1 cellular context compared by ENCODE assay signal in the genomic region with DNA sequence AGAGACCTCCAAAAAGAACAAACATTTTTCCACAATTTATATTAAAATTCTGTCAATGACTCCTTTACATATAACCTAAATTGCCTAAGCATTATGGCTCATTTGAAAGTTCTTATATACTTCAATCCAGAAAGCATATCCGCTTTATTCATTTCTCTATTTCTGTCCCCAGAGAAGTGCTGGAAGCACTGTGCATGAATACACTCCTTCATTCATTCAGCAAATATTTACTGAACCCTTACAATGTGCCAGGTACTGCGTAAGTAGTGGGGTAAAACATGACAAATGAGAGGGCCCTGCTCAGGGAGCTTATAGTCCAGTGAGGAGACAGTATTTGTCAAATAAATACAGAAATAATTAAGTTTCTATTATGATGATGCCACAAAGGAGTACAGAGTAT.
TF ChIP-seq lines count a peak whose summit lies in the region.

No MANE protein-coding gene starts in this region.

TF ChIP-seq in GM12878, 131 proteins besides CTCF, POLR2A, EP300 and RAD21:
- TF ChIP-seq TARDBP (IDR thresholded peaks at IDR 0.05; ENCODE audit: borderline replicate concordance) (no peak), JUND (IDR thresholded peaks at IDR 0.05; ENCODE audit: low read depth, low read length) (no peak), SREBF2 (IDR thresholded peaks at IDR 0.05; ENCODE audit: low read length) (no peak), POU2F2 (IDR thresholded peaks at IDR 0.05; ENCODE audit: borderline replicate concordance, low read depth, low read length) (no peak), YBX1 (IDR thresholded peaks at IDR 0.05) (no peak), NBN (IDR thresholded peaks at IDR 0.05) (no peak), HDAC6 (IDR thresholded peaks at IDR 0.05; ENCODE audit: unreplicated experiment) (no peak)
- TF ChIP-seq, protein P1, sequence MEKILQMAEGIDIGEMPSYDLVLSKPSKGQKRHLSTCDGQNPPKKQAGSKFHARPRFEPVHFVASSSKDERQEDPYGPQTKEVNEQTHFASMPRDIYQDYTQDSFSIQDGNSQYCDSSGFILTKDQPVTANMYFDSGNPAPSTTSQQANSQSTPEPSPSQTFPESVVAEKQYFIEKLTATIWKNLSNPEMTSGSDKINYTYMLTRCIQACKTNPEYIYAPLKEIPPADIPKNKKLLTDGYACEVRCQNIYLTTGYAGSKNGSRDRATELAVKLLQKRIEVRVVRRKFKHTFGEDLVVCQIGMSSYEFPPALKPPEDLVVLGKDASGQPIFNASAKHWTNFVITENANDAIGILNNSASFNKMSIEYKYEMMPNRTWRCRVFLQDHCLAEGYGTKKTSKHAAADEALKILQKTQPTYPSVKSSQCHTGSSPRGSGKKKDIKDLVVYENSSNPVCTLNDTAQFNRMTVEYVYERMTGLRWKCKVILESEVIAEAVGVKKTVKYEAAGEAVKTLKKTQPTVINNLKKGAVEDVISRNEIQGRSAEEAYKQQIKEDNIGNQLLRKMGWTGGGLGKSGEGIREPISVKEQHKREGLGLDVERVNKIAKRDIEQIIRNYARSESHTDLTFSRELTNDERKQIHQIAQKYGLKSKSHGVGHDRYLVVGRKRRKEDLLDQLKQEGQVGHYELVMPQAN (conservative IDR thresholded peaks at IDR 0.05): no peak
- TF ChIP-seq, protein P2, sequence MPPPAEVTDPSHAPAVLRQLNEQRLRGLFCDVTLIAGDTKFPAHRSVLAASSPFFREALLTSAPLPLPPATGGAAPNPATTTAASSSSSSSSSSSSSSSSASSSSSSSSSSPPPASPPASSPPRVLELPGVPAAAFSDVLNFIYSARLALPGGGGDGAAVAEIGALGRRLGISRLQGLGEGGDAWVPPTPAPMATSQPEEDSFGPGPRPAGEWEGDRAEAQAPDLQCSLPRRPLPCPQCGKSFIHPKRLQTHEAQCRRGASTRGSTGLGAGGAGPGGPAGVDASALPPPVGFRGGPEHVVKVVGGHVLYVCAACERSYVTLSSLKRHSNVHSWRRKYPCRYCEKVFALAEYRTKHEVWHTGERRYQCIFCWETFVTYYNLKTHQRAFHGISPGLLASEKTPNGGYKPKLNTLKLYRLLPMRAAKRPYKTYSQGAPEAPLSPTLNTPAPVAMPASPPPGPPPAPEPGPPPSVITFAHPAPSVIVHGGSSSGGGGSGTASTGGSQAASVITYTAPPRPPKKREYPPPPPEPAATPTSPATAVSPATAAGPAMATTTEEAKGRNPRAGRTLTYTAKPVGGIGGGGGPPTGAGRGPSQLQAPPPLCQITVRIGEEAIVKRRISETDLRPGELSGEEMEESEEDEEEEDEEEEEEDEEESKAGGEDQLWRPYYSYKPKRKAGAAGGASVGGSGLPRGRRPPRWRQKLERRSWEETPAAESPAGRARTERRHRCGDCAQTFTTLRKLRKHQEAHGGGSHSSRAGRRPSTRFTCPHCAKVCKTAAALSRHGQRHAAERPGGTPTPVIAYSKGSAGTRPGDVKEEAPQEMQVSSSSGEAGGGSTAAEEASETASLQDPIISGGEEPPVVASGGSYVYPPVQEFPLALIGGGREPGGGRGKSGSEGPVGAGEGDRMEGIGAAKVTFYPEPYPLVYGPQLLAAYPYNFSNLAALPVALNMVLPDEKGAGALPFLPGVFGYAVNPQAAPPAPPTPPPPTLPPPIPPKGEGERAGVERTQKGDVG (CRISPR knock-in tag; IDR thresholded peaks at IDR 0.05): no peak
- TF ChIP-seq, protein P3, sequence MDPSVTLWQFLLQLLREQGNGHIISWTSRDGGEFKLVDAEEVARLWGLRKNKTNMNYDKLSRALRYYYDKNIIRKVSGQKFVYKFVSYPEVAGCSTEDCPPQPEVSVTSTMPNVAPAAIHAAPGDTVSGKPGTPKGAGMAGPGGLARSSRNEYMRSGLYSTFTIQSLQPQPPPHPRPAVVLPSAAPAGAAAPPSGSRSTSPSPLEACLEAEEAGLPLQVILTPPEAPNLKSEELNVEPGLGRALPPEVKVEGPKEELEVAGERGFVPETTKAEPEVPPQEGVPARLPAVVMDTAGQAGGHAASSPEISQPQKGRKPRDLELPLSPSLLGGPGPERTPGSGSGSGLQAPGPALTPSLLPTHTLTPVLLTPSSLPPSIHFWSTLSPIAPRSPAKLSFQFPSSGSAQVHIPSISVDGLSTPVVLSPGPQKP (IDR thresholded peaks at IDR 0.05; ENCODE audit: low read depth, low read length): no peak
- TF ChIP-seq, protein P4, sequence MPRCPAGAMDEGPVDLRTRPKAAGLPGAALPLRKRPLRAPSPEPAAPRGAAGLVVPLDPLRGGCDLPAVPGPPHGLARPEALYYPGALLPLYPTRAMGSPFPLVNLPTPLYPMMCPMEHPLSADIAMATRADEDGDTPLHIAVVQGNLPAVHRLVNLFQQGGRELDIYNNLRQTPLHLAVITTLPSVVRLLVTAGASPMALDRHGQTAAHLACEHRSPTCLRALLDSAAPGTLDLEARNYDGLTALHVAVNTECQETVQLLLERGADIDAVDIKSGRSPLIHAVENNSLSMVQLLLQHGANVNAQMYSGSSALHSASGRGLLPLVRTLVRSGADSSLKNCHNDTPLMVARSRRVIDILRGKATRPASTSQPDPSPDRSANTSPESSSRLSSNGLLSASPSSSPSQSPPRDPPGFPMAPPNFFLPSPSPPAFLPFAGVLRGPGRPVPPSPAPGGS (IDR thresholded peaks at IDR 0.05; ENCODE audit: borderline replicate concordance, insufficient read depth, low read depth, low read length, poor library complexity, severe bottlenecking): no peak
- TF ChIP-seq, protein P5, sequence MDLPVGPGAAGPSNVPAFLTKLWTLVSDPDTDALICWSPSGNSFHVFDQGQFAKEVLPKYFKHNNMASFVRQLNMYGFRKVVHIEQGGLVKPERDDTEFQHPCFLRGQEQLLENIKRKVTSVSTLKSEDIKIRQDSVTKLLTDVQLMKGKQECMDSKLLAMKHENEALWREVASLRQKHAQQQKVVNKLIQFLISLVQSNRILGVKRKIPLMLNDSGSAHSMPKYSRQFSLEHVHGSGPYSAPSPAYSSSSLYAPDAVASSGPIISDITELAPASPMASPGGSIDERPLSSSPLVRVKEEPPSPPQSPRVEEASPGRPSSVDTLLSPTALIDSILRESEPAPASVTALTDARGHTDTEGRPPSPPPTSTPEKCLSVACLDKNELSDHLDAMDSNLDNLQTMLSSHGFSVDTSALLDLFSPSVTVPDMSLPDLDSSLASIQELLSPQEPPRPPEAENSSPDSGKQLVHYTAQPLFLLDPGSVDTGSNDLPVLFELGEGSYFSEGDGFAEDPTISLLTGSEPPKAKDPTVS (IDR thresholded peaks at IDR 0.05; ENCODE audit: low read depth, low read length): no peak
